27 cellular contexts compared by ENCODE assay signal in genomic region chr3:45557886-45558285, GRCh38.
"Had no signal": no experiment of that assay in that cellular context is flagged by ENCODE, and none has a peak within 500 bp of the region (broad histone marks: within the 10 kb centered on the region; RNA-seq: fewer than 3 reads in every experiment).

No MANE protein-coding gene starts in this region.

- H3K4me1 ChIP-seq: colonic mucosa, neural progenitor cell, prostate gland had no signal

- H3K4me2 ChIP-seq: hepatocyte, neural progenitor cell had no signal

- H3K4me3 ChIP-seq: colonic mucosa, esophagus squamous epithelium, hepatocyte, neural progenitor cell, prostate gland, sigmoid colon, testis, tibial artery, upper lobe of left lung, uterus had no signal

- H3K36me3 ChIP-seq: colonic mucosa, esophagus squamous epithelium, neural progenitor cell, prostate gland, sigmoid colon, tibial artery, upper lobe of left lung, uterus had no signal

- H3K9me3 ChIP-seq: colonic mucosa, esophagus squamous epithelium, prostate gland, sigmoid colon, testis, tibial artery, upper lobe of left lung, uterus had no signal

- H3K27me3 ChIP-seq: colonic mucosa, esophagus squamous epithelium, hepatocyte, neural progenitor cell, sigmoid colon, testis, tibial artery, upper lobe of left lung, uterus had no signal

- H2AFZ ChIP-seq: hepatocyte, neural progenitor cell had no signal

- DNase-seq: colonic mucosa; dermis blood vessel endothelial cell; effector memory CD8-positive, alpha-beta T cell; erythroblast; esophagus squamous epithelium; foreskin melanocyte; head of caudate nucleus; kidney glomerular epithelial cell; mesendoderm; midbrain; naive thymus-derived CD4-positive, alpha-beta T cell; nucleus accumbens; right cardiac atrium; stimulated activated CD4-positive, alpha-beta T cell treated with anti-CD3 and anti-CD28 coated beads, Interleukin-2, amount 100 ng/mL, for 24 hours; stimulated activated CD4-positive, alpha-beta T cell treated with anti-CD3 and anti-CD28 coated beads, Interleukin-4, amount 100 ng/mL, for 24 hours; stimulated activated naive CD8-positive, alpha-beta T cell treated with anti-CD3 and anti-CD28 coated beads, Interleukin-15, Interleukin-2, amounts not matched to agents 100 U/mL and 50 U/mL, for 24 hours; substantia nigra; testis; tibial artery; uterus had no signal

- H3K27ac ChIP-seq: colonic mucosa, esophagus squamous epithelium, hepatocyte, neural progenitor cell, prostate gland, sigmoid colon, testis, tibial artery, uterus had no signal

- H3K9ac ChIP-seq: neural progenitor cell had no signal

- ATAC-seq: effector memory CD8-positive, alpha-beta T cell; left lobe of liver; naive thymus-derived CD4-positive, alpha-beta T cell; right cardiac atrium; stimulated activated effector memory CD8-positive, alpha-beta T cell treated with anti-CD3 and anti-CD28 coated beads, Interleukin-12 subunit alpha, Interleukin-12 subunit beta, amount 100 ng/mL, for 72 hours; stimulated activated naive CD8-positive, alpha-beta T cell treated with anti-CD3 and anti-CD28 coated beads, Interleukin-15, Interleukin-2, amounts not matched to agents 100 U/mL and 50 U/mL, for 24 hours had no signal
